ENCODE assay signal across 15 cellular contexts in genomic region chr4:140719022-140719421, GRCh38. TPM values are rescaled to one million over a fixed set of nuclear protein-coding genes. Genes with fewer than 3 reads are reported as not detected.
DNase-seq lines count a peak whose midpoint lies in the region; ATAC-seq, FAIRE-seq and TF ChIP-seq lines count a peak whose summit lies in the region.
"Had no signal": no experiment of that assay in that cellular context is flagged by ENCODE, and none has a peak within 500 bp of the region (broad histone marks: within the 10 kb centered on the region; RNA-seq: fewer than 3 reads in every experiment).

No MANE protein-coding gene starts in this region.

- H3K4me3 Mint-ChIP-seq in activated naive CD4-positive, alpha-beta T cell treated with anti-CD3 and anti-CD28 coated beads for 36 hours: no peak overlapping the region

- no peaks in the 10 kb centered on the region for H3K9me3 Mint-ChIP-seq in activated naive CD4-positive, alpha-beta T cell treated with anti-CD3 and anti-CD28 coated beads for 36 hours

- H3K4me3 ChIP-seq in A549 (no peak overlapping the region), GM23248 (no peak overlapping the region), hepatocyte (no peak overlapping the region)
- H3K4me3 ChIP-seq: esophagus squamous epithelium had no signal

- H2AFZ ChIP-seq in GM23248: no peak overlapping the region
- no peak overlapping the region for H2AFZ ChIP-seq in hepatocyte

- no peaks in the 10 kb centered on the region for H3K9me2 ChIP-seq in GM23248 (ENCODE audit: insufficient read depth)
- no peaks in the 10 kb centered on the region for H3K9me2 ChIP-seq in hepatocyte (replicated peaks; ENCODE audit: insufficient read depth)

- no peak for TF ChIP-seq RAD21 in A549 (conservative IDR thresholded peaks at IDR 0.05 in 1 of 2, IDR thresholded peaks at IDR 0.05 in 1 of 2)

- no peaks in the 10 kb centered on the region for H3K27me3 Mint-ChIP-seq in activated naive CD4-positive, alpha-beta T cell treated with anti-CD3 and anti-CD28 coated beads for 36 hours (ENCODE audit: low read depth)

- H3K9me3 ChIP-seq in A549: no peaks in the 10 kb centered on the region
- H3K9me3 ChIP-seq in GM23248 (ENCODE audit: low read depth): no peaks in the 10 kb centered on the region
- no peaks in the 10 kb centered on the region for H3K9me3 ChIP-seq in hepatocyte (ENCODE audit: low read depth)
- H3K9me3 ChIP-seq: BE2C, esophagus squamous epithelium had no signal

- CTCF ChIA-PET in A549 (lab: Yijun Ruan, JAX): interaction anchor here (1.4 kb wide), 1 partner anchor 16 kb away, joined by 4 read pairs; no protein-coding TSS in a partner anchor
- CTCF ChIA-PET in activated naive CD4-positive, alpha-beta T cell treated with anti-CD3 and anti-CD28 coated beads for 36 hours (lab: Charles Lee): no interaction called here

- H3K4me1 ChIP-seq in A549 (peaks cover 17% of the 10 kb centered on the region; the same call in 2 of the 3 replicates), GM23248 (ENCODE audit: insufficient read depth) (peaks cover 24% of the 10 kb centered on the region), hepatocyte (ENCODE audit: insufficient read depth) (peaks cover 14% of the 10 kb centered on the region)

- intact Hi-C loops in activated naive CD4-positive, alpha-beta T cell treated with anti-CD3 and anti-CD28 coated beads for 36 hours (cut with micrococcal nuclease): no loop called here

- H3K4me2 ChIP-seq in A549: no peak overlapping the region
- H3K4me2 ChIP-seq in GM23248 (ENCODE audit: unreplicated experiment): no peak overlapping the region
- H3K4me2 ChIP-seq in hepatocyte: no peak overlapping the region

- POLR2A ChIA-PET in A549 (lab: Yijun Ruan, JAX): no interaction called here

- no peak overlapping the region for H3K27ac Mint-ChIP-seq in activated naive CD4-positive, alpha-beta T cell treated with anti-CD3 and anti-CD28 coated beads for 36 hours

- TF ChIP-seq EP300 in A549 (IDR thresholded peaks at IDR 0.05): no peak

- H3K27me3 ChIP-seq in GM23248 (replicated peaks; ENCODE audit: insufficient read depth) (no peaks in the 10 kb centered on the region), hepatocyte (no peaks in the 10 kb centered on the region)
- H3K27me3 ChIP-seq: BE2C, esophagus squamous epithelium had no signal

- no peak for DNase-seq in A549 (ENCODE audit: low read depth in 1 of 2, low spot score in 1 of 2)
- peak; percentile 82 for DNase-seq in GM23248
- DNase-seq in amniotic epithelial cell (ENCODE audit: low read depth): peak; percentile 71
- DNase-seq in hepatocyte (ENCODE audit: low spot score): no peak
- no peak for DNase-seq in caudate nucleus (lab: John Stamatoyannopoulos, UW)
- no peak for DNase-seq in COR-L47 (lab: John Stamatoyannopoulos, UW)
- DNase-seq in activated naive CD4-positive, alpha-beta T cell treated with anti-CD3 and anti-CD28 coated beads for 36 hours: no peak
- DNase-seq: activated CD8-positive, alpha-beta memory T cell treated with anti-CD3 and anti-CD28 coated beads, Interleukin-2, amount 50 U/mL, for 48 hours; BE2C; esophagus squamous epithelium; KG1; NCI-H2171; occipital lobe had no signal

- in situ Hi-C loops in GM23248 (cut with MboI): no loop called here

- no peaks in the 10 kb centered on the region for H3K36me3 Mint-ChIP-seq in activated naive CD4-positive, alpha-beta T cell treated with anti-CD3 and anti-CD28 coated beads for 36 hours (ENCODE audit: low read depth)

- H3K36me3 ChIP-seq in GM23248 (ENCODE audit: low read depth): no peaks in the 10 kb centered on the region
- H3K36me3 ChIP-seq in hepatocyte (replicated peaks; ENCODE audit: insufficient read depth, low read depth): no peaks in the 10 kb centered on the region
- H3K36me3 ChIP-seq: BE2C, esophagus squamous epithelium had no signal

- no peak for TF ChIP-seq POLR2A in A549 (IDR thresholded peaks at IDR 0.05; ENCODE audit: low read length)

- TF ChIP-seq CTCF in A549 (IDR thresholded peaks at IDR 0.05) (no peak), hepatocyte (IDR thresholded peaks at IDR 0.05; ENCODE audit: poor library complexity) (no peak)

- H3K9ac ChIP-seq in GM23248: peak overlapping the region; percentile 71

- FAIRE-seq in A549 (lab: Jason Lieb, UNC): no peak
- FAIRE-seq: H54 had no signal

- H4K20me1 ChIP-seq in GM23248 (ENCODE audit: insufficient read depth): no peaks in the 10 kb centered on the region
- H4K20me1 ChIP-seq in hepatocyte (ENCODE audit: insufficient read depth, poor library complexity, severe bottlenecking): no peaks in the 10 kb centered on the region

- H3F3A ChIP-seq in GM23248 (ENCODE audit: insufficient read depth): peaks cover 14% of the 10 kb centered on the region; the same call in 1 of the 2 replicates

- H3K27ac ChIP-seq in A549 (no peak overlapping the region), GM23248 (peak overlapping the region; percentile 94), hepatocyte (peak overlapping the region; percentile 58), caudate nucleus (ENCODE audit: low read depth, low read length) (no peak overlapping the region)

- ATAC-seq in A549 (no peak), GM19351 (IDR thresholded peaks at IDR 0.05; ENCODE audit: unreplicated experiment) (no peak)

- H3K79me2 ChIP-seq in GM23248 (ENCODE audit: insufficient read depth): peaks cover 44% of the 10 kb centered on the region
- peaks cover 95% of the 10 kb centered on the region for H3K79me2 ChIP-seq in hepatocyte

- 88% methylated on average over 2 of the region's 2 CpGs for WGBS in A549 (ENCODE audit: missing lambda C conversion rate)
- 70 to 75% methylated on average over 2 of the region's 2 CpGs for WGBS in GM23248 (ENCODE audit: low coverage in 1 of 2, low lambda C conversion rate in 2 of 2, missing lambda C conversion rate in 2 of 2), 2 experiments
- WGBS in hepatocyte (ENCODE audit: low lambda C conversion rate, missing lambda C conversion rate): 93% methylated on average over 2 of the region's 2 CpGs

- peaks cover 19% of the 10 kb centered on the region for H3K4me1 Mint-ChIP-seq in activated naive CD4-positive, alpha-beta T cell treated with anti-CD3 and anti-CD28 coated beads for 36 hours (ENCODE audit: low read depth)

TF ChIP-seq in A549, 52 proteins besides CTCF, POLR2A, EP300 and RAD21:
- TF ChIP-seq CHD4 (IDR thresholded peaks at IDR 0.05; ENCODE audit: borderline replicate concordance): no peak
- TF ChIP-seq NR3C1 (IDR thresholded peaks at IDR 0.05): no peak
- peak; percentile 61 for TF ChIP-seq ZC3H11A (IDR thresholded peaks at IDR 0.05)
TF ChIP-seq in A549: peak in this region for 1.

RNA-seq across cellular contexts. Expression of gene TBC1D9, which starts 37.2 kb away (rescaled TPM):
- polyA plus RNA-seq in A549 (2011; rRNA removed) (11.8 and 12.2 TPM in 2 replicates), A549 (2017; fragmentation: RNase III; extraction: RNeasy Plus Mini Kit Qiagen cat#74134 plus additional on column Dnase treatment) (5.0 to 5.6 TPM (median 5.4 TPM) in 3 replicates), GM23248 (2016; fragmentation: Nextera tagmentation; extraction: Ambion mirVana) (4.4 and 4.6 TPM in 2 replicates), hepatocyte (10.0 and 10.5 TPM in 2 replicates)
- 3.3 and 3.9 TPM in 2 replicates for polyA plus RNA-seq in A549 (2012; cell fraction: cytosol; rRNA removed)
- polyA plus RNA-seq in A549 (2012; cell fraction: nucleus; rRNA removed): 3.1 and 3.4 TPM in 2 replicates
- 19.6 and 20.0 TPM in 2 replicates for polyA minus RNA-seq in A549 (2011; rRNA and poly(A)+ RNA removed)
- 14.4 and 18.3 TPM in 2 replicates for total RNA-seq in GM23248 (2014; rRNA removed; shearing (Covaris generic))
- 32.8 and 35.6 TPM in 2 replicates for total RNA-seq in hepatocyte
- under 1 TPM in 1 of 2 experiments, not detected in 1; 0.12 TPM for total RNA-seq in activated naive CD4-positive, alpha-beta T cell treated with anti-CD3 and anti-CD28 coated beads for 36 hours

Comparison
In these comparisons a context has a peak if more than half of its experiments do, and no peak if none do; other contexts are left out.
1. DNase-seq: peak in GM23248 (single experiment) and amniotic epithelial cell (single experiment); none in A549 (0 of 2), hepatocyte (single experiment), caudate nucleus (0 of 61), COR-L47 (single experiment) and activated naive CD4-positive, alpha-beta T cell treated with anti-CD3 and anti-CD28 coated beads for 36 hours (single experiment).
2. H3K27ac ChIP-seq: peak in GM23248 (single experiment) and hepatocyte (single experiment); none in A549 (0 of 2) and caudate nucleus (single experiment).
3. RNA of gene TBC1D9, which starts 37.2 kb away (total RNA-seq): 32.8 to 35.6 TPM in hepatocyte and 14.4 to 18.3 TPM in GM23248; 0.12 TPM in activated naive CD4-positive, alpha-beta T cell treated with anti-CD3 and anti-CD28 coated beads for 36 hours; every median in the first group is over 10 times any median in the second.